In the genomic region with DNA sequence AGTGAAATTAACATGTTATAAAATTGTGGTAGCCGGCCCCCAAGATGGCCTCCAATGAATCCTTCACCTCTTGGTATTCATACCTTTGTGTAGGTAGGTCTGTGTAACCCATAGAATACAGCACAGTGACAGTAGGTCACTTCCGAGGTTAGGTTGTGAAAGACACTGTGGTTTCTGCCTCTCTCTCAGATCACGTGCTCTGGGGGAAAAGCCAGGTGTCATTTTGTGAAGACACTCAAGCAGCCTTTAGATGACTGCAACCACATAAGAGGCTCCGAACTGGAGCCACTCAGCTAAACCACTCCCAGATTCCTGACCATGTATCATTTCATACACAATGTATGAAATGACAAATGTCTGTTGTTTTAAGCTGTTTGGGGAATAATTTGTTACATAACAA, we compare ENCODE assay signal across 8 cellular contexts. TPM values are rescaled to one million over a fixed set of nuclear protein-coding genes. Genes with fewer than 3 reads are reported as not detected.
DNase-seq lines count a peak whose midpoint lies in the region; ATAC-seq and TF ChIP-seq lines count a peak whose summit lies in the region.

No MANE protein-coding gene starts in this region.

- dilution Hi-C loops in mammary epithelial cell (cut with HindIII; ENCODE audit: low sequenced_read_pairs), result no loop called here

- CTCF ChIA-PET in mammary epithelial cell (lab: Charles Lee; ENCODE audit: low non-redundant PET), result no interaction called here

- peaks cover 4 to 8% of the 10 kb centered on the region in 2 donors for H3K36me3 Mint-ChIP-seq in stimulated activated naive B cell treated with anti-CD40 and anti-IgM and Interleukin-4, amounts not matched to agents 10 μg/mL and 1 μg/mL and 100 μg/mL, for 72 hours
- peaks cover 9% of the 10 kb centered on the region for H3K36me3 Mint-ChIP-seq in neural progenitor cell

- no peaks in the 10 kb centered on the region for H3K27me3 ChIP-seq in mammary epithelial cell (ENCODE audit: insufficient read depth, low read length)
- H3K27me3 ChIP-seq in neural progenitor cell, result no peaks in the 10 kb centered on the region
- no peaks in the 10 kb centered on the region for H3K27me3 ChIP-seq in mesendoderm (ENCODE audit: insufficient read depth, low read length, poor library complexity)

- intact Hi-C loops in mammary epithelial cell (cut with micrococcal nuclease), result no loop called here

- DNase-seq in RPMI8226 (peak; percentile 86), mammary epithelial cell (peak; percentile 38), coronary artery (ENCODE audit: low spot score) (no peak), neural progenitor cell (ENCODE audit: low spot score) (no peak), mesendoderm (no peak)
- peak; percentile 41 for DNase-seq in stimulated activated naive B cell treated with anti-CD40 and anti-IgM and Interleukin-4, amounts not matched to agents 10 μg/mL and 1 μg/mL and 100 μg/mL, for 72 hours

- H3K27ac ChIP-seq in mammary epithelial cell (ENCODE audit: insufficient read depth, low read depth, low read length), result no peak overlapping the region
- H3K27ac ChIP-seq in coronary artery, result no peak overlapping the region
- no peak overlapping the region for H3K27ac ChIP-seq in neural progenitor cell
- H3K27ac ChIP-seq in mesendoderm (ENCODE audit: low read depth, low read length), result no peak overlapping the region

- peaks cover 24 to 58% of the 10 kb centered on the region in 2 donors for H3K4me1 Mint-ChIP-seq in stimulated activated naive B cell treated with anti-CD40 and anti-IgM and Interleukin-4, amounts not matched to agents 10 μg/mL and 1 μg/mL and 100 μg/mL, for 72 hours
- no peaks in the 10 kb centered on the region for H3K4me1 Mint-ChIP-seq in neural progenitor cell

- peaks cover 0 to 4% of the 10 kb centered on the region in 2 donors for H3K9me3 Mint-ChIP-seq in stimulated activated naive B cell treated with anti-CD40 and anti-IgM and Interleukin-4, amounts not matched to agents 10 μg/mL and 1 μg/mL and 100 μg/mL, for 72 hours
- H3K9me3 Mint-ChIP-seq in neural progenitor cell, result no peaks in the 10 kb centered on the region

- H2AFZ ChIP-seq in mammary epithelial cell (ENCODE audit: low read depth, low read length) (no peak overlapping the region), neural progenitor cell (replicated peaks) (no peak overlapping the region)

- no peaks in the 10 kb centered on the region for H3K79me1 ChIP-seq in mesendoderm (ENCODE audit: low read length)

- H3K36me3 ChIP-seq in mammary epithelial cell (ENCODE audit: insufficient read depth, low read length) (no peaks in the 10 kb centered on the region), neural progenitor cell (no peaks in the 10 kb centered on the region), mesendoderm (ENCODE audit: control insufficient read depth, insufficient read depth, low read length) (no peaks in the 10 kb centered on the region)

- no peaks in the 10 kb centered on the region for H3K9me3 ChIP-seq in mammary epithelial cell (replicated peaks; ENCODE audit: insufficient read depth, low read length)
- H3K9me3 ChIP-seq in neural progenitor cell (ENCODE audit: low read depth), result no peaks in the 10 kb centered on the region

- H3K4me3 ChIP-seq in mammary epithelial cell (replicated peaks in 1 of 3; ENCODE audit: insufficient read depth in 1 of 3, low read depth in 2 of 3, low read length in 3 of 3) (no peak overlapping the region), coronary artery (no peak overlapping the region), neural progenitor cell (no peak overlapping the region), mesendoderm (ENCODE audit: low read length) (no peak overlapping the region)

- peaks cover 5% of the 10 kb centered on the region for H3K79me2 ChIP-seq in mammary epithelial cell (ENCODE audit: insufficient read depth, low read length)
- H3K79me2 ChIP-seq in neural progenitor cell (ENCODE audit: low read depth), result peaks cover 18% of the 10 kb centered on the region
- no peaks in the 10 kb centered on the region for H3K79me2 ChIP-seq in mesendoderm (ENCODE audit: control insufficient read depth, insufficient read depth, low read length)

- no peaks in the 10 kb centered on the region for H3F3A ChIP-seq in neural progenitor cell (ENCODE audit: low read depth)

- ATAC-seq in GM18907 (IDR thresholded peaks at IDR 0.05; ENCODE audit: unreplicated experiment) (peak; percentile 97), HG03039 (IDR thresholded peaks at IDR 0.05; ENCODE audit: unreplicated experiment) (peak; percentile 94)
- ATAC-seq in stimulated activated naive B cell treated with anti-CD40 and anti-IgM and Interleukin-4, amounts not matched to agents 10 μg/mL and 1 μg/mL and 100 μg/mL, for 72 hours (replicated peaks), result peak; percentile 98 to 99

- WGBS in mammary epithelial cell (ENCODE audit: low coverage, missing lambda C conversion rate), result 48% methylated on average over 3 of the region's 4 CpGs
- no CpG with 5 or more reads among the region's 4 CpGs for WGBS in mesendoderm (ENCODE audit: extremely low coverage, insufficient coverage, low lambda C conversion rate)

- H3K4ac ChIP-seq in mesendoderm (ENCODE audit: low read depth, low read length), result no peak overlapping the region

- H2BK15ac ChIP-seq in mesendoderm (replicated peaks; ENCODE audit: low read depth), result no peak overlapping the region

- H3K4me1 ChIP-seq in mammary epithelial cell (ENCODE audit: insufficient read depth, low read length), result peaks cover 6% of the 10 kb centered on the region
- no peaks in the 10 kb centered on the region for H3K4me1 ChIP-seq in neural progenitor cell
- no peaks in the 10 kb centered on the region for H3K4me1 ChIP-seq in mesendoderm (ENCODE audit: control insufficient read depth, low read depth, low read length)

- no peak overlapping the region for H3K23ac ChIP-seq in mesendoderm (ENCODE audit: low read length)

- no peak overlapping the region for H2BK120ac ChIP-seq in mesendoderm (ENCODE audit: low read depth, low read length)

- H3K27me3 Mint-ChIP-seq in stimulated activated naive B cell treated with anti-CD40 and anti-IgM and Interleukin-4, amounts not matched to agents 10 μg/mL and 1 μg/mL and 100 μg/mL, for 72 hours, result no peaks in the 10 kb centered on the region
- no peaks in the 10 kb centered on the region for H3K27me3 Mint-ChIP-seq in neural progenitor cell (ENCODE audit: insufficient read depth, low read depth)

- no TSS peak for BruUV-seq in mammary epithelial cell (replicated peaks; lab: Mats Ljungman, UMichigan)

- H3K56ac ChIP-seq in mesendoderm (ENCODE audit: low read length), result no peak overlapping the region

- H3K9ac ChIP-seq in mammary epithelial cell (ENCODE audit: insufficient read depth, low read length) (no peak overlapping the region), neural progenitor cell (no peak overlapping the region), mesendoderm (ENCODE audit: low read length) (no peak overlapping the region)

- no peaks in the 10 kb centered on the region for H4K20me1 ChIP-seq in mammary epithelial cell (ENCODE audit: insufficient read depth, low read length)
- H4K20me1 ChIP-seq in neural progenitor cell (ENCODE audit: low read depth), result no peaks in the 10 kb centered on the region

- no peak overlapping the region for H4K8ac ChIP-seq in mesendoderm (ENCODE audit: low read depth, low read length)

- no peak overlapping the region for H3K4me2 ChIP-seq in mammary epithelial cell (ENCODE audit: insufficient read depth, low read depth, low read length)
- no peak overlapping the region for H3K4me2 ChIP-seq in neural progenitor cell
- no peak overlapping the region for H3K4me2 ChIP-seq in mesendoderm (ENCODE audit: low read length)

- in situ Hi-C loops in mammary epithelial cell (cut with MboI; ENCODE audit: low sequenced_read_pairs in 2 of 2), result no loop called here

- H3K18ac ChIP-seq in mesendoderm (ENCODE audit: low read length), result no peak overlapping the region

- no peak overlapping the region for H2AK5ac ChIP-seq in mesendoderm (ENCODE audit: low read length)

- no peak overlapping the region for H4K5ac ChIP-seq in mesendoderm (ENCODE audit: low read length)

- no peak overlapping the region for H3K27ac Mint-ChIP-seq in stimulated activated naive B cell treated with anti-CD40 and anti-IgM and Interleukin-4, amounts not matched to agents 10 μg/mL and 1 μg/mL and 100 μg/mL, for 72 hours
- no peak overlapping the region for H3K27ac Mint-ChIP-seq in neural progenitor cell

- H3K4me3 Mint-ChIP-seq in stimulated activated naive B cell treated with anti-CD40 and anti-IgM and Interleukin-4, amounts not matched to agents 10 μg/mL and 1 μg/mL and 100 μg/mL, for 72 hours, result no peak overlapping the region
- no peak overlapping the region for H3K4me3 Mint-ChIP-seq in neural progenitor cell

- TF ChIP-seq CTCF in mammary epithelial cell (conservative IDR thresholded peaks at IDR 0.05 in 1 of 2, IDR thresholded peaks at IDR 0.05 in 1 of 2; ENCODE audit: extremely low read depth in 1 of 2, insufficient read depth in 1 of 2, low read depth in 1 of 2, low read length in 2 of 2) (no peak), coronary artery (IDR thresholded peaks at IDR 0.05) (no peak), neural progenitor cell (IDR thresholded peaks at IDR 0.05) (no peak)

- H2BK5ac ChIP-seq in mesendoderm (ENCODE audit: low read length), result no peak overlapping the region

RNA-seq across cellular contexts. Expression of gene USPL1, which starts 9.8 kb away (rescaled TPM):
- total RNA-seq in mammary epithelial cell (10 to 100 TPM; 12.4 to 13.5 TPM), neural progenitor cell (ENCODE audit: low replicate concordance) (36.2 and 42.5 TPM in 2 replicates)
- polyA plus RNA-seq in mammary epithelial cell, result 7.3 TPM
- 7.3 TPM for polyA minus RNA-seq in mammary epithelial cell
- polyA plus RNA-seq in mesendoderm (2013, experiment 1 of 2), result 9.5 TPM
- polyA plus RNA-seq in mesendoderm (2013, experiment 2 of 2), result 9.7 TPM

Comparison
In these comparisons a context has a peak if more than half of its experiments do, and no peak if none do; other contexts are left out.
1. DNase-seq: peak in RPMI8226 (single experiment), mammary epithelial cell (single experiment) and stimulated activated naive B cell treated with anti-CD40 and anti-IgM and Interleukin-4, amounts not matched to agents 10 μg/mL and 1 μg/mL and 100 μg/mL, for 72 hours (single experiment); none in coronary artery (single experiment), neural progenitor cell (single experiment) and mesendoderm (single experiment).
2. Peak in every context shown above with its lines, with median percentiles within 50 percentile points of each other: ATAC-seq.